24 cellular contexts compared by ENCODE assay signal in the genomic region with DNA sequence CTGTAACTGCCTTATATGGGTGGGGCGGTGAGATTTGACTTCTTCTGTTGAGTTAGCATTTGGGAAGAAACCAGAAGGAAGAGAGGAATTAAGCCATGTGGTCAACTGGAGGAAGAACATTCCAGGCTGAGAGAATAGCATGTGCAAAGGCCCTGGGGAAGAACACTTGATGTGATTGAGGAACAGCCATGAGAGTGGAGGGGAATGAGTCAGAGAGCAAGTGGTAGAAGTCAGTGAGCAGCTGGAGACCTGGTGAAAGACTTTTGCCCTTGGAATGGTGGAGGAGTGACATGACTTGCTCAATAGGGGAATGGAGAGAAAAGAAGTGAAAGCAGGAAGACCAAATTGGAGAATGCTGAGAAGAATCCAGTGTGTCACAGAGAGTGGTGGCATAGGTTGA.
DNase-seq lines count a peak whose midpoint lies in the region; ATAC-seq and TF ChIP-seq lines count a peak whose summit lies in the region.
"Had no signal": no experiment of that assay in that cellular context is flagged by ENCODE, and none has a peak within 500 bp of the region (broad histone marks: within the 10 kb centered on the region; RNA-seq: fewer than 3 reads in every experiment).

No MANE protein-coding gene starts in this region.

- H4K91ac ChIP-seq in IMR-90 (ENCODE audit: insufficient read depth, low read depth, low read length) = no peak overlapping the region
- H4K91ac ChIP-seq in mesenchymal stem cell (ENCODE audit: low read length) = no peak overlapping the region

- H3K14ac ChIP-seq in IMR-90 (replicated peaks; ENCODE audit: low read depth, low read length) (no peak overlapping the region), mesenchymal stem cell (ENCODE audit: low read length in 2 of 2) (no peak overlapping the region)

- TF ChIP-seq POLR2A in IMR-90 (IDR thresholded peaks at IDR 0.05; ENCODE audit: low read depth, low read length) = no peak

- H3K4me1 Mint-ChIP-seq in activated CD4-positive, alpha-beta T cell treated with anti-CD3 and anti-CD28 coated beads, Interleukin-2, amount 10 ng/mL, durations not matched to agents 24 days and 14 days = no peaks in the 10 kb centered on the region
- H3K4me1 Mint-ChIP-seq: CD14-positive monocyte; CD8-positive, alpha-beta memory T cell had no signal

- H3K9ac ChIP-seq in IMR-90 (ENCODE audit: low read depth, low read length) (no peak overlapping the region), mesenchymal stem cell (ENCODE audit: low read length) (no peak overlapping the region)
- H3K9ac ChIP-seq: BLaER1 treated with 17β-estradiol and CSF1 and Interleukin-3, amounts not matched to agents 10 nM and 100 nM had no signal

- no peaks in the 10 kb centered on the region for H3K27me3 Mint-ChIP-seq in activated CD4-positive, alpha-beta T cell treated with anti-CD3 and anti-CD28 coated beads, Interleukin-2, amount 10 ng/mL, durations not matched to agents 24 days and 14 days
- H3K27me3 Mint-ChIP-seq: CD4-positive, alpha-beta T cell; CD8-positive, alpha-beta memory T cell had no signal

- no peak overlapping the region for H4K8ac ChIP-seq in IMR-90 (ENCODE audit: low read depth in 2 of 2, low read length in 2 of 2)
- peak overlapping the region; percentile 39 for H4K8ac ChIP-seq in mesenchymal stem cell (ENCODE audit: low read length)

- no peak overlapping the region for H2BK20ac ChIP-seq in IMR-90 (ENCODE audit: low read depth, low read length)

- H3K79me1 ChIP-seq in IMR-90 (ENCODE audit: low read depth in 1 of 2, low read length in 2 of 2) (no peaks in the 10 kb centered on the region), mesenchymal stem cell (replicated peaks; ENCODE audit: low read length, poor library complexity, severe bottlenecking) (no peaks in the 10 kb centered on the region)

- H2AFZ ChIP-seq in IMR-90 (replicated peaks; ENCODE audit: low read length, poor library complexity) (peak overlapping the region; percentile 23), mesenchymal stem cell (ENCODE audit: low read depth, low read length) (no peak overlapping the region)

- H3K9me3 Mint-ChIP-seq in activated CD4-positive, alpha-beta T cell treated with anti-CD3 and anti-CD28 coated beads, Interleukin-2, amount 10 ng/mL, durations not matched to agents 24 days and 14 days = no peaks in the 10 kb centered on the region

- no peak overlapping the region for H3K4ac ChIP-seq in IMR-90 (ENCODE audit: low read depth, low read length)
- no peak overlapping the region for H3K4ac ChIP-seq in mesenchymal stem cell (ENCODE audit: low read depth in 1 of 2, low read length in 2 of 2)

- no peak overlapping the region for H4K5ac ChIP-seq in IMR-90 (ENCODE audit: low read depth, low read length)

- H3K36me3 ChIP-seq in HEK293 (ENCODE audit: control insufficient read depth in 2 of 2, insufficient read depth in 1 of 2, low read length in 2 of 2) = no peaks in the 10 kb centered on the region
- no peaks in the 10 kb centered on the region for H3K36me3 ChIP-seq in IMR-90 (ENCODE audit: control insufficient read depth, insufficient read depth, low read length)
- no peaks in the 10 kb centered on the region for H3K36me3 ChIP-seq in mesenchymal stem cell (ENCODE audit: control insufficient read depth in 1 of 2, insufficient read depth in 2 of 2, low read depth in 1 of 2, low read length in 2 of 2)
- H3K36me3 ChIP-seq: BLaER1 treated with 17β-estradiol and CSF1 and Interleukin-3, amounts not matched to agents 10 nM and 100 nM; HAP-1 had no signal

- no peaks in the 10 kb centered on the region for H3K27me3 ChIP-seq in IMR-90 (ENCODE audit: control insufficient read depth, insufficient read depth, low read length)
- no peaks in the 10 kb centered on the region for H3K27me3 ChIP-seq in mesenchymal stem cell (ENCODE audit: control insufficient read depth in 1 of 2, insufficient read depth in 1 of 2, low read length in 2 of 2)
- H3K27me3 ChIP-seq: BE2C; BLaER1 treated with 17β-estradiol and CSF1 and Interleukin-3, amounts not matched to agents 10 nM and 100 nM had no signal

- no peak overlapping the region for H3K27ac ChIP-seq in HEK293 (ENCODE audit: extremely low read depth, low read depth, low read length)
- no peak overlapping the region for H3K27ac ChIP-seq in IMR-90 (ENCODE audit: insufficient read depth, low read length)
- H3K27ac ChIP-seq in mesenchymal stem cell (ENCODE audit: low read length, poor library complexity, severe bottlenecking) = no peak overlapping the region
- H3K27ac ChIP-seq: A549; BLaER1 treated with 17β-estradiol and CSF1 and Interleukin-3, amounts not matched to agents 10 nM and 100 nM had no signal

- H2BK120ac ChIP-seq in IMR-90 (ENCODE audit: low read depth, low read length) (no peak overlapping the region), mesenchymal stem cell (ENCODE audit: low read depth, low read length) (no peak overlapping the region)

- no peak for TF ChIP-seq CTCF in HEK293 (tag by site-specific recombination; IDR thresholded peaks at IDR 0.05)
- no peak for TF ChIP-seq CTCF in IMR-90 (conservative IDR thresholded peaks at IDR 0.05; ENCODE audit: low read depth, low read length)

- CTCF ChIA-PET in HEK293 (lab: Yijun Ruan, JAX) = no interaction called here
- CTCF ChIA-PET in IMR-90 (lab: Yijun Ruan, JAX) = no interaction called here

- H2AK5ac ChIP-seq in IMR-90 (ENCODE audit: low read depth, low read length) = no peak overlapping the region
- no peak overlapping the region for H2AK5ac ChIP-seq in mesenchymal stem cell (ENCODE audit: low read length, severe bottlenecking)

- intact Hi-C loops in IMR-90 (cut with micrococcal nuclease) = no loop called here
- intact Hi-C loops in activated CD4-positive, alpha-beta T cell treated with anti-CD3 and anti-CD28 coated beads, Interleukin-2, amount 10 ng/mL, durations not matched to agents 24 days and 14 days (cut with micrococcal nuclease) = no loop called here

- no peak overlapping the region for H3K56ac ChIP-seq in IMR-90 (ENCODE audit: extremely low read depth, insufficient read depth, low read length)

- H3K4me1 ChIP-seq in HEK293 (ENCODE audit: control insufficient read depth, insufficient read depth, low read length) = no peaks in the 10 kb centered on the region
- H3K4me1 ChIP-seq in IMR-90 (ENCODE audit: control insufficient read depth, insufficient read depth, low read length) = no peaks in the 10 kb centered on the region
- no peaks in the 10 kb centered on the region for H3K4me1 ChIP-seq in mesenchymal stem cell (ENCODE audit: control insufficient read depth, insufficient read depth, low read depth, low read length)
- H3K4me1 ChIP-seq: A549, BE2C, HAP-1 had no signal

- BruUV-seq in IMR-90 (replicated peaks; lab: Mats Ljungman, UMichigan) = no TSS peak

- in situ Hi-C loops in IMR-90 (cut with MboI; ENCODE audit: low sequenced_read_pairs) = no loop called here

- dilution Hi-C loops in IMR-90 (cut with HindIII; ENCODE audit: low sequenced_read_pairs, unreplicated experiment) = no loop called here

- TF ChIP-seq RAD21 in IMR-90 (IDR thresholded peaks at IDR 0.05; ENCODE audit: low read length) = no peak

- H3K9me1 ChIP-seq in IMR-90 (ENCODE audit: insufficient read depth, low read length) = no peaks in the 10 kb centered on the region

- no peak overlapping the region for H3K23ac ChIP-seq in IMR-90 (ENCODE audit: low read depth, low read length)
- H3K23ac ChIP-seq in mesenchymal stem cell (ENCODE audit: low read length in 2 of 2) = no peak overlapping the region

- H3K9me3 ChIP-seq in HEK293 (ENCODE audit: control insufficient read depth, insufficient read depth, low read depth, low read length) (no peaks in the 10 kb centered on the region), IMR-90 (ENCODE audit: control insufficient read depth, insufficient read depth, low read length) (no peaks in the 10 kb centered on the region), mesenchymal stem cell (ENCODE audit: control insufficient read depth, low read length) (no peaks in the 10 kb centered on the region)
- H3K9me3 ChIP-seq: A549, BE2C, HAP-1 had no signal

- H3K4me3 Mint-ChIP-seq in activated CD4-positive, alpha-beta T cell treated with anti-CD3 and anti-CD28 coated beads, Interleukin-2, amount 10 ng/mL, durations not matched to agents 24 days and 14 days = no peak overlapping the region
- H3K4me3 Mint-ChIP-seq: CD14-positive monocyte; CD4-positive, alpha-beta T cell; CD8-positive, alpha-beta memory T cell had no signal

- 100% methylated on average over 1 of the region's 1 CpG; no CpG with 5 or more reads in 1 of the 2 experiments for WGBS in IMR-90 (ENCODE audit: extremely low coverage in 2 of 2, insufficient read length in 1 of 2), 2 experiments
- WGBS in mesenchymal stem cell = 96% methylated on average over 1 of the region's 1 CpG

- H3K18ac ChIP-seq in IMR-90 (ENCODE audit: low read depth, low read length) (no peak overlapping the region), mesenchymal stem cell (ENCODE audit: low read depth in 1 of 2, low read length in 2 of 2) (no peak overlapping the region)

- H2AK9ac ChIP-seq in IMR-90 (replicated peaks; ENCODE audit: low read depth, low read length, poor library complexity) = no peak overlapping the region

- H2BK12ac ChIP-seq in mesenchymal stem cell (ENCODE audit: low read length in 2 of 2) = peak overlapping the region; percentile 15 to 52

- H2BK15ac ChIP-seq in IMR-90 (ENCODE audit: low read depth, low read length) (no peak overlapping the region), mesenchymal stem cell (ENCODE audit: low read depth, poor library complexity, severe bottlenecking) (no peak overlapping the region)

- no peak for DNase-seq in IMR-90
- DNase-seq in amniotic epithelial cell (ENCODE audit: low read depth) = peak; percentile 57
- DNase-seq in mesenchymal stem cell = peak; percentile 6
- DNase-seq in NCI-H774 (lab: John Stamatoyannopoulos, UW) = no peak
- no peak for DNase-seq in kidney tubule cell (ENCODE audit: low spot score)
- no peak for DNase-seq in activated CD4-positive, alpha-beta T cell treated with anti-CD3 and anti-CD28 coated beads, Interleukin-2, amount 10 ng/mL, durations not matched to agents 24 days and 14 days
- DNase-seq: 8988T; ACHN; AML-193; BE2C; CD4-positive, alpha-beta T cell; CD8-positive, alpha-beta memory T cell; DMS 273 treated with DMSO at 0.1 percent for 48 hours; DMS79; EL; GDM1; GOT3 had no signal

- ATAC-seq in IMR-90 (ENCODE audit: low read depth) (no peak), GM21360 (IDR thresholded peaks at IDR 0.05; ENCODE audit: unreplicated experiment) (no peak)
- ATAC-seq: A549, GM12878 had no signal

- H3K36me3 Mint-ChIP-seq in activated CD4-positive, alpha-beta T cell treated with anti-CD3 and anti-CD28 coated beads, Interleukin-2, amount 10 ng/mL, durations not matched to agents 24 days and 14 days (ENCODE audit: low read depth) = no peaks in the 10 kb centered on the region
- H3K36me3 Mint-ChIP-seq: CD14-positive monocyte; CD8-positive, alpha-beta memory T cell had no signal

- H4K20me1 ChIP-seq in IMR-90 (ENCODE audit: insufficient read depth, low read length) = no peaks in the 10 kb centered on the region
- H4K20me1 ChIP-seq: BLaER1 treated with 17β-estradiol and CSF1 and Interleukin-3, amounts not matched to agents 10 nM and 100 nM had no signal

- H3K4me3 ChIP-seq in HEK293 (ENCODE audit: low read depth, low read length) (no peak overlapping the region), IMR-90 (ENCODE audit: insufficient read depth, low read depth, low read length) (no peak overlapping the region), mesenchymal stem cell (ENCODE audit: insufficient read depth in 1 of 2, low read depth in 1 of 2, low read length in 2 of 2) (no peak overlapping the region)
- H3K4me3 ChIP-seq: A549; BLaER1 treated with 17β-estradiol and CSF1 and Interleukin-3, amounts not matched to agents 10 nM and 100 nM; GM12878; HAP-1 had no signal

- H3K4me2 ChIP-seq in IMR-90 (ENCODE audit: low read depth, low read length) (no peak overlapping the region), mesenchymal stem cell (ENCODE audit: low read length, poor library complexity, severe bottlenecking) (no peak overlapping the region)
- H3K4me2 ChIP-seq: A549 had no signal

- POLR2A ChIA-PET in HEK293 (lab: Yijun Ruan, JAX) = no interaction called here
- POLR2A ChIA-PET in IMR-90 (lab: Charles Lee; ENCODE audit: unreplicated experiment) = no interaction called here

- H2BK5ac ChIP-seq in IMR-90 (ENCODE audit: low read depth, low read length, poor library complexity, severe bottlenecking) (no peak overlapping the region), mesenchymal stem cell (ENCODE audit: low read depth, low read length, poor library complexity, severe bottlenecking) (no peak overlapping the region)

- H3K27ac Mint-ChIP-seq in activated CD4-positive, alpha-beta T cell treated with anti-CD3 and anti-CD28 coated beads, Interleukin-2, amount 10 ng/mL, durations not matched to agents 24 days and 14 days = no peak overlapping the region
- H3K27ac Mint-ChIP-seq: CD14-positive monocyte; CD4-positive, alpha-beta T cell; CD8-positive, alpha-beta memory T cell had no signal

Comparison
In these comparisons a context has a peak if more than half of its experiments do, and no peak if none do; other contexts are left out.
1. DNase-seq: peak in amniotic epithelial cell (single experiment) and mesenchymal stem cell (single experiment); none in IMR-90 (single experiment), NCI-H774 (single experiment), kidney tubule cell (single experiment) and activated CD4-positive, alpha-beta T cell treated with anti-CD3 and anti-CD28 coated beads, Interleukin-2, amount 10 ng/mL, durations not matched to agents 24 days and 14 days (single experiment).